ENCODE assay signal across 8 cellular contexts in genomic region chr12:84842406-84843013, GRCh38.
DNase-seq lines count a peak whose midpoint lies in the region; ATAC-seq, FAIRE-seq and TF ChIP-seq lines count a peak whose summit lies in the region.

No MANE protein-coding gene starts in this region.

- no peak overlapping the region for H3K4me3 ChIP-seq in kidney (ENCODE audit: low read length in 2 of 2)

- FAIRE-seq in kidney (lab: Jason Lieb, UNC): peak; percentile 94

- H3K27ac ChIP-seq in kidney (ENCODE audit: low read depth in 2 of 2, low read length in 2 of 2): no peak overlapping the region

- ATAC-seq in GM18505 (IDR thresholded peaks at IDR 0.05; ENCODE audit: unreplicated experiment): peak; percentile 65
- ATAC-seq in HG02970 (IDR thresholded peaks at IDR 0.05; ENCODE audit: low FRiP score, unreplicated experiment): peak; percentile 67

- H3K9ac ChIP-seq in kidney (ENCODE audit: low read length in 2 of 2): no peak overlapping the region

- no peaks in the 10 kb centered on the region for H3K9me3 ChIP-seq in kidney (ENCODE audit: control insufficient read depth in 1 of 2, low read length in 2 of 2)

- TF ChIP-seq CTCF in kidney (IDR thresholded peaks at IDR 0.05; ENCODE audit: borderline replicate concordance, extremely low read depth, insufficient read depth): peak; percentile 25

- TF ChIP-seq POLR2A in GM18505 (IDR thresholded peaks at IDR 0.05; ENCODE audit: borderline replicate concordance, extremely low read depth, insufficient read depth, insufficient read length): no peak

- no peaks in the 10 kb centered on the region for H3K36me3 ChIP-seq in kidney (ENCODE audit: control insufficient read depth in 1 of 2, insufficient read depth in 2 of 2, low read length in 2 of 2)

- DNase-seq in AG08395 (ENCODE audit: low spot score) (peak; percentile 52), NCI-H2107 (lab: John Stamatoyannopoulos, UW) (peak; percentile 33), amniotic epithelial cell (ENCODE audit: low read depth) (peak; percentile 61), kidney (no peak), activated T-cell treated with anti-CD3 and anti-CD28 coated beads for 4 hours (no peak)
- DNase-seq in activated CD4-positive, alpha-beta T cell treated with anti-CD3 and anti-CD28 coated beads for 4 hours: no peak

- H3K4me1 ChIP-seq in kidney (ENCODE audit: control insufficient read depth in 1 of 2, insufficient read depth in 1 of 2, low read depth in 1 of 2, low read length in 2 of 2): no peaks in the 10 kb centered on the region

- intact Hi-C loops in kidney (cut with DNase I): no loop called here

Comparison
In these comparisons a context has a peak if more than half of its experiments do, and no peak if none do; other contexts are left out.
1. DNase-seq: peak in AG08395 (single experiment), NCI-H2107 (single experiment) and amniotic epithelial cell (single experiment); none in kidney (single experiment), activated T-cell treated with anti-CD3 and anti-CD28 coated beads for 4 hours (single experiment) and activated CD4-positive, alpha-beta T cell treated with anti-CD3 and anti-CD28 coated beads for 4 hours (0 of 2).